Comparison of ENCODE assay signal across 16 cellular contexts in genomic region chr21:35491114-35491513, GRCh38.
DNase-seq lines count a peak whose midpoint lies in the region; ATAC-seq, FAIRE-seq and TF ChIP-seq lines count a peak whose summit lies in the region.
"Had no signal": no experiment of that assay in that cellular context is flagged by ENCODE, and none has a peak within 500 bp of the region (broad histone marks: within the 10 kb centered on the region; RNA-seq: fewer than 3 reads in every experiment).

No MANE protein-coding gene starts in this region.

- BruUV-seq in K562 (replicated peaks; lab: Mats Ljungman, UMichigan): no TSS peak

- no peak overlapping the region for H4K91ac ChIP-seq in mesenchymal stem cell (ENCODE audit: low read length)

- TF ChIP-seq EP300 in K562 (IDR thresholded peaks at IDR 0.05; ENCODE audit: low read length): no peak

- H3K27ac ChIP-seq in DND-41 (ENCODE audit: low read length) (no peak overlapping the region), K562 (ENCODE audit: extremely low read depth, low read depth, low read length) (no peak overlapping the region), mesenchymal stem cell (ENCODE audit: low read length, poor library complexity, severe bottlenecking) (no peak overlapping the region)
- H3K27ac ChIP-seq: A549, PC-9 had no signal

- no peaks in the 10 kb centered on the region for H4K20me1 ChIP-seq in DND-41 (ENCODE audit: insufficient read depth, low read length)
- no peaks in the 10 kb centered on the region for H4K20me1 ChIP-seq in K562 (replicated peaks; ENCODE audit: control insufficient read depth, insufficient read depth, low read length)

- H4K8ac ChIP-seq in mesenchymal stem cell (ENCODE audit: low read length): no peak overlapping the region

- no peaks in the 10 kb centered on the region for H3K9me3 ChIP-seq in DND-41 (ENCODE audit: insufficient read depth, low read length, severe bottlenecking)
- H3K9me3 ChIP-seq in K562 (replicated peaks; ENCODE audit: control insufficient read depth, insufficient read depth, low read depth, low read length): no peaks in the 10 kb centered on the region
- H3K9me3 ChIP-seq in mesenchymal stem cell (ENCODE audit: control insufficient read depth, low read length): no peaks in the 10 kb centered on the region
- H3K9me3 ChIP-seq: A549, Caco-2 had no signal

- H3K79me1 ChIP-seq in mesenchymal stem cell (replicated peaks; ENCODE audit: low read length, poor library complexity, severe bottlenecking): no peaks in the 10 kb centered on the region

- H3K14ac ChIP-seq in mesenchymal stem cell (ENCODE audit: low read length in 2 of 2): no peak overlapping the region

- ATAC-seq in DND-41 (ENCODE audit: insufficient read depth, low read depth): peak; percentile 71; the same call in 1 of the 3 replicates
- no peak; the same call in 2 of the 3 replicates for ATAC-seq in K562
- no peak for ATAC-seq in HG03196 (IDR thresholded peaks at IDR 0.05; ENCODE audit: unreplicated experiment)
- ATAC-seq: A549 had no signal

- POLR2A ChIA-PET in K562 (lab: Yijun Ruan, JAX): no interaction called here

- no peak overlapping the region for H2BK5ac ChIP-seq in mesenchymal stem cell (ENCODE audit: low read depth, low read length, poor library complexity, severe bottlenecking)

- TF ChIP-seq CTCF in DND-41 (IDR thresholded peaks at IDR 0.05; ENCODE audit: borderline replicate concordance, extremely low read depth, low read length, poor library complexity, severe bottlenecking): no peak
- no peak for TF ChIP-seq CTCF in NB4 (IDR thresholded peaks at IDR 0.05; ENCODE audit: low read depth, low read length)
- TF ChIP-seq CTCF in K562 (IDR thresholded peaks at IDR 0.05 in 2 of 3, conservative IDR thresholded peaks at IDR 0.05 in 1 of 3; ENCODE audit: insufficient read depth in 2 of 3, low read depth in 1 of 3, low read length in 3 of 3): no peak

- H2AFZ ChIP-seq in DND-41 (ENCODE audit: low read depth, low read length): no peak overlapping the region
- H2AFZ ChIP-seq in K562 (ENCODE audit: low read depth, low read length): no peak overlapping the region
- no peak overlapping the region for H2AFZ ChIP-seq in mesenchymal stem cell (ENCODE audit: low read depth, low read length)
- H2AFZ ChIP-seq: PC-9 had no signal

- intact Hi-C loops in K562 (cut with micrococcal nuclease): no loop called here

- no peak overlapping the region for H3K4me2 ChIP-seq in DND-41 (ENCODE audit: insufficient read depth, low read length)
- no peak overlapping the region for H3K4me2 ChIP-seq in K562 (ENCODE audit: insufficient read depth, low read length)
- H3K4me2 ChIP-seq in mesenchymal stem cell (ENCODE audit: low read length, poor library complexity, severe bottlenecking): no peak overlapping the region
- H3K4me2 ChIP-seq: A549, PC-9 had no signal

- H3K4me3 ChIP-seq in DND-41 (ENCODE audit: low read depth in 1 of 2, low read length in 2 of 2) (no peak overlapping the region), NB4 (ENCODE audit: low read depth, low read length) (no peak overlapping the region), K562 (no peak overlapping the region), mesenchymal stem cell (ENCODE audit: insufficient read depth in 1 of 2, low read depth in 1 of 2, low read length in 2 of 2) (no peak overlapping the region)
- H3K4me3 ChIP-seq: A549, PC-9 had no signal

- H3K9ac ChIP-seq in DND-41 (ENCODE audit: low read depth, low read length) (no peak overlapping the region), K562 (ENCODE audit: insufficient read depth in 1 of 2, low read depth in 2 of 2, low read length in 2 of 2) (no peak overlapping the region), mesenchymal stem cell (ENCODE audit: low read length) (no peak overlapping the region)

- H3K4me1 ChIP-seq in DND-41 (ENCODE audit: insufficient read depth, low read length) (no peaks in the 10 kb centered on the region; the same call in 1 of the 2 replicates), K562 (replicated peaks in 1 of 2; ENCODE audit: control insufficient read depth in 2 of 2, insufficient read depth in 2 of 2, low read length in 2 of 2) (0 out of 5 replicates have a peak, but pooled peaks cover 0 to 4% of the 10 kb centered on the region in 2 experiments), mesenchymal stem cell (ENCODE audit: control insufficient read depth, insufficient read depth, low read depth, low read length) (no peaks in the 10 kb centered on the region)
- H3K4me1 ChIP-seq: A549, Caco-2 had no signal

- H3K23ac ChIP-seq in mesenchymal stem cell (ENCODE audit: low read length in 2 of 2): no peak overlapping the region

- no peak overlapping the region for H3K4ac ChIP-seq in mesenchymal stem cell (ENCODE audit: low read depth in 1 of 2, low read length in 2 of 2)

- H3K18ac ChIP-seq in mesenchymal stem cell (ENCODE audit: low read depth in 1 of 2, low read length in 2 of 2): no peak overlapping the region

- TF ChIP-seq RAD21 in K562 (CRISPR knock-in tag; conservative IDR thresholded peaks at IDR 0.05 in 1 of 2, IDR thresholded peaks at IDR 0.05 in 1 of 2): no peak

- WGBS in K562 (ENCODE audit: insufficient coverage, low coverage, missing lambda C conversion rate): 53% methylated on average over 1 of the region's 1 CpG
- WGBS in mesenchymal stem cell: 92% methylated on average over 1 of the region's 1 CpG

- in situ Hi-C loops in K562 (cut with MboI): no loop called here

- H3K9me1 ChIP-seq in K562 (ENCODE audit: control insufficient read depth, insufficient read depth, low read length): no peaks in the 10 kb centered on the region

- CTCF ChIA-PET in K562 (lab: Yijun Ruan, JAX; ENCODE audit: low intra/inter-chr PET ratio): no interaction called here

- no peak overlapping the region for H2BK12ac ChIP-seq in mesenchymal stem cell (ENCODE audit: low read length in 2 of 2)

- no peaks in the 10 kb centered on the region for H3K27me3 ChIP-seq in DND-41 (ENCODE audit: insufficient read depth, low read length, poor library complexity)
- no peaks in the 10 kb centered on the region for H3K27me3 ChIP-seq in K562 (ENCODE audit: control insufficient read depth in 2 of 2, insufficient read depth in 2 of 2, low read length in 2 of 2)
- H3K27me3 ChIP-seq in mesenchymal stem cell (ENCODE audit: control insufficient read depth in 1 of 2, insufficient read depth in 1 of 2, low read length in 2 of 2): peaks cover 0 to 17% of the 10 kb centered on the region in 2 experiments

- H2BK120ac ChIP-seq in mesenchymal stem cell (ENCODE audit: low read depth, low read length): no peak overlapping the region

- H3K36me3 ChIP-seq in DND-41 (ENCODE audit: insufficient read depth, low read length) (no peaks in the 10 kb centered on the region), K562 (ENCODE audit: control insufficient read depth, insufficient read depth, low read length) (no peaks in the 10 kb centered on the region), mesenchymal stem cell (ENCODE audit: control insufficient read depth in 1 of 2, insufficient read depth in 2 of 2, low read depth in 1 of 2, low read length in 2 of 2) (no peaks in the 10 kb centered on the region)

- no peak overlapping the region for H2AK5ac ChIP-seq in mesenchymal stem cell (ENCODE audit: low read length, severe bottlenecking)

- H3K79me2 ChIP-seq in DND-41 (ENCODE audit: insufficient read depth, low read length): no peaks in the 10 kb centered on the region
- no peaks in the 10 kb centered on the region for H3K79me2 ChIP-seq in K562 (ENCODE audit: control insufficient read depth, insufficient read depth, low read length)

- FAIRE-seq in K562 (lab: Jason Lieb, UNC) (no peak), urothelium cell line (lab: Jason Lieb, UNC) (no peak)
- FAIRE-seq: A549 had no signal

- DNase-seq in DND-41 (no peak), NB4 (ENCODE audit: low read depth) (peak; percentile 32), K562 (ENCODE audit: extremely low read depth in 1 of 4, low spot score in 3 of 4) (no peak), mesenchymal stem cell (peak; percentile 19), urothelium cell line (ENCODE audit: low spot score) (no peak), NAMALWA (ENCODE audit: low spot score) (no peak), DMS53 treated with DMSO at 0.1 percent for 48 hours (lab: John Stamatoyannopoulos, UW; ENCODE audit: unreplicated experiment) (no peak)
- DNase-seq: Caco-2, DMS79, GOT3, NCI-H1092 treated with DMSO at 0.1 percent for 48 hours, NCI-H1694 treated with DMSO at 0.1 percent for 48 hours, NCI-H446, PC-9 had no signal

- TF ChIP-seq POLR2A in NB4 (IDR thresholded peaks at IDR 0.05; ENCODE audit: extremely low read depth, insufficient read length) (no peak), K562 (conservative IDR thresholded peaks at IDR 0.05) (no peak)

- H2BK15ac ChIP-seq in mesenchymal stem cell (ENCODE audit: low read depth, poor library complexity, severe bottlenecking): no peak overlapping the region

TF ChIP-seq in K562, 482 proteins besides CTCF, POLR2A, EP300 and RAD21 (continues in another document):
- no peak for TF ChIP-seq TCF3 (CRISPR knock-in tag; IDR thresholded peaks at IDR 0.05)
- peak; percentile 73; the same call in 1 of the 2 replicates for TF ChIP-seq MIER1 (IDR thresholded peaks at IDR 0.05; ENCODE audit: low read depth)
- no peak for TF ChIP-seq ZKSCAN3 (CRISPR knock-in tag; IDR thresholded peaks at IDR 0.05)
- TF ChIP-seq GTF2A2 (tag; IDR thresholded peaks at IDR 0.05): no peak
- TF ChIP-seq SLC30A9 (CRISPR knock-in tag; IDR thresholded peaks at IDR 0.05): no peak
- TF ChIP-seq REST (CRISPR knock-in tag; IDR thresholded peaks at IDR 0.05; ENCODE audit: low read depth): peak; percentile 84

Comparison
In these comparisons a context has a peak if more than half of its experiments do, and no peak if none do; other contexts are left out.
1. DNase-seq: peak in NB4 (single experiment) and mesenchymal stem cell (single experiment); none in DND-41 (single experiment), K562 (0 of 4), urothelium cell line (single experiment), NAMALWA (single experiment) and DMS53 treated with DMSO at 0.1 percent for 48 hours (single experiment).